ENCODE assay signal across 19 cellular contexts in genomic region chr1:118947790-118948189, GRCh38. TPM values are rescaled to one million over a fixed set of nuclear protein-coding genes. Genes with fewer than 3 reads are reported as not detected.
DNase-seq lines count a peak whose midpoint lies in the region; ATAC-seq and TF ChIP-seq lines count a peak whose summit lies in the region.
"Had no signal": no experiment of that assay in that cellular context is flagged by ENCODE, and none has a peak within 500 bp of the region (broad histone marks: within the 10 kb centered on the region; RNA-seq: fewer than 3 reads in every experiment).

No MANE protein-coding gene starts in this region.

- H3K27me3 ChIP-seq in kidney epithelial cell (ENCODE audit: control insufficient read depth, insufficient read depth, low read length): no peaks in the 10 kb centered on the region
- no peaks in the 10 kb centered on the region for H3K27me3 ChIP-seq in SK-N-SH (ENCODE audit: insufficient read depth)
- H3K27me3 ChIP-seq: colonic mucosa, neural progenitor cell, sigmoid colon, upper lobe of left lung had no signal

- H3K4me3 ChIP-seq in astrocyte of the spinal cord (ENCODE audit: low read depth, low read length) (no peak overlapping the region), kidney epithelial cell (ENCODE audit: low read depth, low read length) (no peak overlapping the region), SK-N-SH (ENCODE audit: low read depth in 2 of 2, low read length in 1 of 2) (no peak overlapping the region)
- H3K4me3 ChIP-seq: colonic mucosa, GM23338, neural progenitor cell, sigmoid colon, upper lobe of left lung had no signal

- no peak for TF ChIP-seq CTCF in astrocyte of the spinal cord (IDR thresholded peaks at IDR 0.05; ENCODE audit: low read depth, low read length)
- no peak for TF ChIP-seq CTCF in kidney epithelial cell (IDR thresholded peaks at IDR 0.05; ENCODE audit: insufficient read depth, low read length, poor library complexity, severe bottlenecking)
- TF ChIP-seq CTCF in SK-N-SH (IDR thresholded peaks at IDR 0.05): no peak

- no peak overlapping the region for H2AFZ ChIP-seq in SK-N-SH (ENCODE audit: low read depth)
- H2AFZ ChIP-seq: GM23338, neural progenitor cell had no signal

- ATAC-seq in HG03135 (IDR thresholded peaks at IDR 0.05; ENCODE audit: unreplicated experiment): no peak
- ATAC-seq: activated naive CD8-positive, alpha-beta T cell treated with anti-CD3 and anti-CD28 coated beads, Interleukin-2, amount 50 U/mL, for 24 hours; GM23338; stimulated activated effector memory CD8-positive, alpha-beta T cell treated with anti-CD3 and anti-CD28 coated beads, Interleukin-12 subunit alpha, Interleukin-12 subunit beta, amount 100 ng/mL, for 72 hours had no signal

- no peaks in the 10 kb centered on the region for H3F3A ChIP-seq in SK-N-SH (replicated peaks; ENCODE audit: insufficient read depth)

- no peak for TF ChIP-seq EP300 in SK-N-SH (IDR thresholded peaks at IDR 0.05; ENCODE audit: borderline replicate concordance in 1 of 2, low read depth in 1 of 2, low read length in 1 of 2)

- H3K9me3 ChIP-seq in SK-N-SH: no peaks in the 10 kb centered on the region
- H3K9me3 ChIP-seq: colonic mucosa, sigmoid colon, upper lobe of left lung had no signal

- in situ Hi-C loops in ACHN (cut with HindIII; ENCODE audit: low pct_ligation_motif_present, low pct_unique_long_range_greater_than_20kb, low sequenced_read_pairs): no loop called here
- in situ Hi-C loops in astrocyte of the spinal cord (cut with HindIII; ENCODE audit: low sequenced_read_pairs): no loop called here

- H3K27ac ChIP-seq in SK-N-SH (ENCODE audit: low read depth in 2 of 2, low read length in 1 of 2): no peak overlapping the region
- H3K27ac ChIP-seq: colonic mucosa, neural progenitor cell, sigmoid colon, upper lobe of left lung had no signal

- TF ChIP-seq RAD21 in SK-N-SH (IDR thresholded peaks at IDR 0.05; ENCODE audit: low read length): no peak

- no peak overlapping the region for H3K9ac ChIP-seq in SK-N-SH
- H3K9ac ChIP-seq: neural progenitor cell had no signal

- H4K20me1 ChIP-seq in SK-N-SH (ENCODE audit: insufficient read depth): no peaks in the 10 kb centered on the region

- H3K4me2 ChIP-seq in SK-N-SH: no peak overlapping the region
- H3K4me2 ChIP-seq: GM23338, neural progenitor cell had no signal

- POLR2A ChIA-PET in SK-N-SH (lab: Yijun Ruan, JAX): no interaction called here

- 0% methylated on average over 2 of the region's 2 CpGs for WGBS in SK-N-SH (ENCODE audit: low lambda C conversion rate)

- CTCF ChIA-PET in SK-N-SH (lab: Yijun Ruan, JAX): no interaction called here

- peak; percentile 82 for DNase-seq in ACHN
- DNase-seq in HS-5 (ENCODE audit: low read depth): peak; percentile 86
- peak; percentile 68 for DNase-seq in astrocyte of the spinal cord (ENCODE audit: low read depth, low spot score)
- DNase-seq in kidney epithelial cell (ENCODE audit: low read depth): peak; percentile 65
- no peak for DNase-seq in NCI-H510A treated with DMSO at 0.1 percent for 48 hours (lab: John Stamatoyannopoulos, UW)
- DNase-seq in NCI-H1436 treated with DMSO at 0.1 percent for 48 hours (lab: John Stamatoyannopoulos, UW): no peak
- no peak for DNase-seq in SK-N-SH
- DNase-seq: activated CD4-positive, alpha-beta T cell treated with anti-CD3 and anti-CD28 coated beads, Interleukin-2, amount 10 ng/mL, durations not matched to agents 7 days and 5 days; activated naive CD8-positive, alpha-beta T cell treated with anti-CD3 and anti-CD28 coated beads, Interleukin-2, amount 50 U/mL, for 24 hours; activated T-cell treated with anti-CD3 and anti-CD28 coated beads, Interleukin-2, amount 50 U/mL, for 24 hours; colonic mucosa; Kasumi-1; NCI-H187; sigmoid colon; upper lobe of left lung had no signal

- H3K79me2 ChIP-seq in SK-N-SH (ENCODE audit: insufficient read depth): no peaks in the 10 kb centered on the region

- H3K9me2 ChIP-seq in SK-N-SH: no peaks in the 10 kb centered on the region

- no peaks in the 10 kb centered on the region for H3K4me1 ChIP-seq in SK-N-SH (ENCODE audit: control insufficient read depth in 1 of 2, insufficient read depth in 2 of 2, low read depth in 1 of 2, low read length in 1 of 2)
- H3K4me1 ChIP-seq: colonic mucosa, sigmoid colon, upper lobe of left lung had no signal

- H3K36me3 ChIP-seq in kidney epithelial cell (ENCODE audit: control insufficient read depth, insufficient read depth, low read length) (no peaks in the 10 kb centered on the region), SK-N-SH (replicated peaks in 1 of 2; ENCODE audit: control insufficient read depth in 1 of 2, insufficient read depth in 2 of 2, low read length in 1 of 2) (no peaks in the 10 kb centered on the region)
- H3K36me3 ChIP-seq: colonic mucosa, neural progenitor cell, sigmoid colon, upper lobe of left lung had no signal

TF ChIP-seq in SK-N-SH, 30 proteins besides CTCF, POLR2A, EP300 and RAD21:
- TF ChIP-seq ELF1 (IDR thresholded peaks at IDR 0.05) (no peak), GATA2 (CRISPR knock-in tag; IDR thresholded peaks at IDR 0.05) (no peak), TAF1 (IDR thresholded peaks at IDR 0.05; ENCODE audit: borderline replicate concordance, low read depth, low read length) (no peak), YY1 (IDR thresholded peaks at IDR 0.05; ENCODE audit: low read depth) (no peak)

RNA-seq across cellular contexts. Expression of gene TBX15, which starts 40.4 kb away (rescaled TPM):
- 0.21 TPM in 1 of 2 replicates, not detected in the other for total RNA-seq in kidney epithelial cell
- 0.02 TPM in 1 of 2 replicates, not detected in the other for polyA plus RNA-seq in SK-N-SH (2012; rRNA removed)
- 0.01 TPM in 1 of 2 replicates, not detected in the other for polyA plus RNA-seq in SK-N-SH (2012; cell fraction: cytosol; rRNA removed)
- polyA plus RNA-seq in SK-N-SH (2012; cell fraction: nucleus; rRNA removed): 0.01 TPM in 1 of 2 replicates, not detected in the other
- total RNA-seq: activated CD4-positive, alpha-beta T cell treated with anti-CD3 and anti-CD28 coated beads, Interleukin-2, amount 10 ng/mL, durations not matched to agents 7 days and 5 days had no signal
- polyA plus RNA-seq: GM23338 had no signal

Comparison
In these comparisons a context has a peak if more than half of its experiments do, and no peak if none do; other contexts are left out.
1. DNase-seq: peak in ACHN (single experiment), HS-5 (single experiment), astrocyte of the spinal cord (single experiment) and kidney epithelial cell (single experiment); none in NCI-H510A treated with DMSO at 0.1 percent for 48 hours (single experiment), NCI-H1436 treated with DMSO at 0.1 percent for 48 hours (single experiment) and SK-N-SH (single experiment).